Comparison of ENCODE assay signal across 8 cellular contexts in the genomic region with DNA sequence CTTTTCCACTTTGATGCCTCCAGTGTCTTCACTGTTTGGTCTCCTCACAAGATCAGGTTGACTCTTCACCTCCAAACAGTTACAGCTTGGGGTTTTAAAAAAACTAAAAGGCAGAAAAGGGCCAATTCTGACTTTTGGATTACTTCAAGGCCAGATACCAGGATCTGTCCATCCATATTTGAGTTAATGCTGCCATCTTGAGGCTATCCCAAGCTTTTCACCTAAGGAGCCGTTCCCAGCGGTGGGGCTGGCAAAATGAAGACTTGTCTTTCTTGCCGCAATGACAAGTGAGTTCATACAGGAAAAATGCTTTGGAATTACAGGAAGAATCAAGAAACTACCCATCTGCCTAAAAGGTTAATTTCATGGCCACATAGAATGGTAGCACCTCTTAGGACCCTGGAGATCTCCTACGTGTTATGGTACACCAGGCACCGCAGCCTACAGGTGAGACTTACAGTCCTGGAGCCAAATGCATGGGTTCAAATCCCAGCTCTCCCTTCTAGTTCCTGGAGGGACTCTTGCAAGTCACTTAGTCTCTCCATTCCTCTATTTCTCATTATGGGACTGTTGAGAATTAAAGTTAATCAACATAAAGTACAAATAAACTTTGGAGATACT. TPM values are rescaled to one million over a fixed set of nuclear protein-coding genes. Genes with fewer than 3 reads are reported as not detected.
A peak's percentile ranks its signal among the peaks of the same experiment; 100 is the strongest.
DNase-seq lines count a peak whose midpoint lies in the region; ATAC-seq, FAIRE-seq and TF ChIP-seq lines count a peak whose summit lies in the region.

No MANE protein-coding gene starts in this region.

- H4K20me1 ChIP-seq in SK-N-SH (ENCODE audit: insufficient read depth): no peaks in the 10 kb centered on the region

- H3K4me2 ChIP-seq in SK-N-SH: no peak overlapping the region

- H2AFZ ChIP-seq in SK-N-SH (ENCODE audit: low read depth): no peak overlapping the region

- ATAC-seq in GM18499 (IDR thresholded peaks at IDR 0.05; ENCODE audit: insufficient read depth, unreplicated experiment): peak; percentile 47
- ATAC-seq in omental fat pad (ENCODE audit: low FRiP score): peak; percentile 71

- H3K27ac Mint-ChIP-seq in activated T-helper 2 cell treated with anti-CD3 and anti-CD28 coated beads, Interferon-gamma antibody, Interleukin-2, Interleukin-4, amounts not matched to agents 10 μg/mL and 5 μg/mL and 100 μg/mL, durations not matched to agents 14 hours and 24 hours and 36 hours: no peak overlapping the region

- no peak for TF ChIP-seq EP300 in SK-N-SH (IDR thresholded peaks at IDR 0.05; ENCODE audit: borderline replicate concordance in 1 of 2, low read depth in 1 of 2, low read length in 1 of 2)

- H3K4me1 ChIP-seq in SK-N-SH (ENCODE audit: control insufficient read depth in 1 of 2, insufficient read depth in 2 of 2, low read depth in 1 of 2, low read length in 1 of 2): no peaks in the 10 kb centered on the region

- no peak overlapping the region for H3K9ac ChIP-seq in SK-N-SH

- TF ChIP-seq CTCF in SK-N-SH (IDR thresholded peaks at IDR 0.05) (peak; percentile 83), omental fat pad (IDR thresholded peaks at IDR 0.05) (no peak)

- no peaks in the 10 kb centered on the region for H3F3A ChIP-seq in SK-N-SH (replicated peaks; ENCODE audit: insufficient read depth)

- intact Hi-C loops in activated T-helper 2 cell treated with anti-CD3 and anti-CD28 coated beads, Interferon-gamma antibody, Interleukin-2, Interleukin-4, amounts not matched to agents 10 μg/mL and 5 μg/mL and 100 μg/mL, durations not matched to agents 14 hours and 24 hours and 36 hours (cut with micrococcal nuclease): no loop called here

- peak overlapping the region in 1 of 2 experiments; percentile 16; a peak in 1 of 4 replicates for H3K4me3 ChIP-seq in SK-N-SH (ENCODE audit: low read depth in 2 of 2, low read length in 1 of 2)

- H3K4me3 Mint-ChIP-seq in activated T-helper 2 cell treated with anti-CD3 and anti-CD28 coated beads, Interferon-gamma antibody, Interleukin-2, Interleukin-4, amounts not matched to agents 10 μg/mL and 5 μg/mL and 100 μg/mL, durations not matched to agents 14 hours and 24 hours and 36 hours (ENCODE audit: low read depth): no peak overlapping the region

- H3K79me2 ChIP-seq in SK-N-SH (ENCODE audit: insufficient read depth): no peaks in the 10 kb centered on the region

- H3K36me3 Mint-ChIP-seq in activated T-helper 2 cell treated with anti-CD3 and anti-CD28 coated beads, Interferon-gamma antibody, Interleukin-2, Interleukin-4, amounts not matched to agents 10 μg/mL and 5 μg/mL and 100 μg/mL, durations not matched to agents 14 hours and 24 hours and 36 hours (ENCODE audit: low read depth): no peaks in the 10 kb centered on the region

- H3K9me3 ChIP-seq in SK-N-SH: no peaks in the 10 kb centered on the region

- 14% methylated on average over 5 of the region's 5 CpGs for WGBS in SK-N-SH (ENCODE audit: low lambda C conversion rate)

- peak; percentile 40 for FAIRE-seq in HTR-8/SVneo (lab: Jason Lieb, UNC)

- POLR2A ChIA-PET in SK-N-SH (lab: Yijun Ruan, JAX): no interaction called here

- peak; percentile 79 for TF ChIP-seq RAD21 in SK-N-SH (IDR thresholded peaks at IDR 0.05; ENCODE audit: low read length)

- peaks cover 10% of the 10 kb centered on the region for H3K4me1 Mint-ChIP-seq in activated T-helper 2 cell treated with anti-CD3 and anti-CD28 coated beads, Interferon-gamma antibody, Interleukin-2, Interleukin-4, amounts not matched to agents 10 μg/mL and 5 μg/mL and 100 μg/mL, durations not matched to agents 14 hours and 24 hours and 36 hours (ENCODE audit: low read depth)

- CTCF ChIA-PET in SK-N-SH (lab: Yijun Ruan, JAX): interaction anchor here (0.6 to 3.9 kb wide), 11 partner anchors 9 to 1053 kb away, joined by 3 to 27 read pairs (median 4); partner anchors contain the start of genes BTBD18 and RTN4RL2

- peak; percentile 9 for DNase-seq in COLO668 (lab: John Stamatoyannopoulos, UW; ENCODE audit: unreplicated experiment)
- peak; percentile 52 for DNase-seq in HTR-8/SVneo (ENCODE audit: insufficient read length, low spot score)
- peak; percentile 29 for DNase-seq in SK-N-SH
- peak; percentile 75 for DNase-seq in fibroblast of peridontal ligament (ENCODE audit: extremely low read depth)
- no peak for DNase-seq in omental fat pad (ENCODE audit: low spot score)
- no peak for DNase-seq in activated T-helper 2 cell treated with anti-CD3 and anti-CD28 coated beads, Interferon-gamma antibody, Interleukin-2, Interleukin-4, amounts not matched to agents 10 μg/mL and 5 μg/mL and 100 μg/mL, durations not matched to agents 14 hours and 24 hours and 36 hours (ENCODE audit: low spot score)
- no peak for DNase-seq in activated CD4-positive, alpha-beta T cell treated with anti-CD3 and anti-CD28 coated beads, Interleukin-2, amount 50 U/mL, for 48 hours

- H3K9me2 ChIP-seq in SK-N-SH: no peaks in the 10 kb centered on the region

- peaks cover 7% of the 10 kb centered on the region; the same call in 1 of the 2 replicates for H3K27me3 ChIP-seq in SK-N-SH (ENCODE audit: insufficient read depth)

- H3K27me3 Mint-ChIP-seq in activated T-helper 2 cell treated with anti-CD3 and anti-CD28 coated beads, Interferon-gamma antibody, Interleukin-2, Interleukin-4, amounts not matched to agents 10 μg/mL and 5 μg/mL and 100 μg/mL, durations not matched to agents 14 hours and 24 hours and 36 hours (ENCODE audit: low read depth): no peaks in the 10 kb centered on the region

- H3K27ac ChIP-seq in SK-N-SH (ENCODE audit: low read depth in 2 of 2, low read length in 1 of 2): no peak overlapping the region

- H3K9me3 Mint-ChIP-seq in activated T-helper 2 cell treated with anti-CD3 and anti-CD28 coated beads, Interferon-gamma antibody, Interleukin-2, Interleukin-4, amounts not matched to agents 10 μg/mL and 5 μg/mL and 100 μg/mL, durations not matched to agents 14 hours and 24 hours and 36 hours: no peaks in the 10 kb centered on the region

- H3K36me3 ChIP-seq in SK-N-SH (replicated peaks in 1 of 2; ENCODE audit: control insufficient read depth in 1 of 2, insufficient read depth in 2 of 2, low read length in 1 of 2): no peaks in the 10 kb centered on the region

TF ChIP-seq in SK-N-SH, 30 proteins besides CTCF, POLR2A, EP300 and RAD21:
- peak; percentile 64 for TF ChIP-seq SMC3 (IDR thresholded peaks at IDR 0.05; ENCODE audit: low read depth, low read length)
- TF ChIP-seq SIN3A (IDR thresholded peaks at IDR 0.05; ENCODE audit: borderline replicate concordance, low read depth, low read length): no peak

RNA-seq across cellular contexts. Expression of gene OR5B21, which starts 6.0 kb away (rescaled TPM):
- not detected in 2 replicates for polyA plus RNA-seq in SK-N-SH (2012; rRNA removed)
- polyA plus RNA-seq in SK-N-SH (2012; cell fraction: cytosol; rRNA removed): not detected in 2 replicates
- polyA plus RNA-seq in SK-N-SH (2012; cell fraction: nucleus; rRNA removed): not detected in 2 replicates
- not detected for total RNA-seq in omental fat pad
- total RNA-seq in activated T-helper 2 cell treated with anti-CD3 and anti-CD28 coated beads, Interferon-gamma antibody, Interleukin-2, Interleukin-4, amounts not matched to agents 10 μg/mL and 5 μg/mL and 100 μg/mL, durations not matched to agents 14 hours and 24 hours and 36 hours: 0.46 and 0.48 TPM in 2 replicates

Comparison
In these comparisons a context has a peak if more than half of its experiments do, and no peak if none do; other contexts are left out.
1. DNase-seq: peak in COLO668 (single experiment), HTR-8/SVneo (single experiment), SK-N-SH (single experiment) and fibroblast of peridontal ligament (single experiment); none in omental fat pad (single experiment), activated T-helper 2 cell treated with anti-CD3 and anti-CD28 coated beads, Interferon-gamma antibody, Interleukin-2, Interleukin-4, amounts not matched to agents 10 μg/mL and 5 μg/mL and 100 μg/mL, durations not matched to agents 14 hours and 24 hours and 36 hours (single experiment) and activated CD4-positive, alpha-beta T cell treated with anti-CD3 and anti-CD28 coated beads, Interleukin-2, amount 50 U/mL, for 48 hours (0 of 2).